In genomic region chr20:3749689-3750639, GRCh38 we compare ENCODE assay signal across 8 cellular contexts. TPM values are rescaled to one million over a fixed set of nuclear protein-coding genes. Genes with fewer than 3 reads are reported as not detected.
DNase-seq lines count a peak whose midpoint lies in the region; ATAC-seq, FAIRE-seq and TF ChIP-seq lines count a peak whose summit lies in the region.

No MANE protein-coding gene starts in this region.

- peaks cover 1% of the 10 kb centered on the region for H3K4me1 Mint-ChIP-seq in progenitor cell of endocrine pancreas (ENCODE audit: low read depth)

- H3K27me3 Mint-ChIP-seq in progenitor cell of endocrine pancreas, result peaks cover 61% of the 10 kb centered on the region

- H3K4me3 Mint-ChIP-seq in progenitor cell of endocrine pancreas (ENCODE audit: low read depth), result peak overlapping the region; percentile 46

- H3K9me3 Mint-ChIP-seq in progenitor cell of endocrine pancreas (ENCODE audit: low read depth), result no peaks in the 10 kb centered on the region

- peak; percentile 94 for TF ChIP-seq CTCF in progenitor cell of endocrine pancreas (IDR thresholded peaks at IDR 0.05; ENCODE audit: unreplicated experiment)

- no peak overlapping the region for H3K27ac ChIP-seq in HUES6 (ENCODE audit: low read depth, low read length)

- H3K36me3 ChIP-seq in HUES6 (ENCODE audit: control insufficient read depth, insufficient read depth, low read length), result peaks cover 2% of the 10 kb centered on the region; the same call in 1 of the 2 replicates

- ATAC-seq in GM21360 (IDR thresholded peaks at IDR 0.05; ENCODE audit: unreplicated experiment) (no peak), GM21367 (IDR thresholded peaks at IDR 0.05; ENCODE audit: unreplicated experiment) (no peak)

- peaks cover 22% of the 10 kb centered on the region for H3K4me1 ChIP-seq in HUES6 (ENCODE audit: control insufficient read depth, insufficient read depth, low read length)

- H3K9ac ChIP-seq in HUES6 (ENCODE audit: low read length), result no peak overlapping the region

- H3K27ac Mint-ChIP-seq in progenitor cell of endocrine pancreas, result no peak overlapping the region

- FAIRE-seq in frontal cortex (lab: Jason Lieb, UNC), result no peak

- H3K36me3 Mint-ChIP-seq in progenitor cell of endocrine pancreas (ENCODE audit: insufficient read depth), result no peaks in the 10 kb centered on the region

- peak overlapping the region; percentile 68 for H3K4me3 ChIP-seq in HUES6 (ENCODE audit: low read depth, low read length)

- DNase-seq in COLO668 (lab: John Stamatoyannopoulos, UW; ENCODE audit: unreplicated experiment), result peak; percentile 67
- DNase-seq in activated CD4-positive, alpha-beta T cell treated with anti-CD3 and anti-CD28 coated beads, Interleukin-2, amount 50 U/mL, for 1 hour, result peak; percentile 17
- peak; percentile 75 to 79 for DNase-seq in frontal cortex (ENCODE audit: low spot score in 2 of 2)
- peak; percentile 65 for DNase-seq in progenitor cell of endocrine pancreas (ENCODE audit: low spot score, unreplicated experiment)
- DNase-seq in NCI-H1417 treated with DMSO at 0.1 percent for 48 hours (lab: John Stamatoyannopoulos, UW), result no peak

- H3K9me3 ChIP-seq in HUES6 (ENCODE audit: control insufficient read depth, insufficient read depth, low read depth, low read length), result no peaks in the 10 kb centered on the region

- peaks cover 74% of the 10 kb centered on the region for H3K27me3 ChIP-seq in HUES6 (ENCODE audit: control insufficient read depth, insufficient read depth, low read length)

RNA-seq across cellular contexts. Expression of gene HSPA12B, which starts 17.5 kb away (rescaled TPM):
- total RNA-seq in frontal cortex (2.4 TPM), progenitor cell of endocrine pancreas (not detected in 2 replicates)

RNA-seq across cellular contexts. Expression of gene ADISSP, which starts 17.6 kb away (rescaled TPM):
- total RNA-seq in frontal cortex (17.5 TPM), progenitor cell of endocrine pancreas (18.9 and 20.2 TPM in 2 replicates)

RNA-seq across cellular contexts. Expression of gene SPEF1, which starts 31.3 kb away (rescaled TPM):
- 0.41 TPM for total RNA-seq in frontal cortex
- 1.7 and 1.9 TPM in 2 replicates for total RNA-seq in progenitor cell of endocrine pancreas

RNA-seq across cellular contexts. Expression of gene CENPB, which starts 36.6 kb away (rescaled TPM):
- total RNA-seq in frontal cortex (58.3 TPM), progenitor cell of endocrine pancreas (49.6 and 53.8 TPM in 2 replicates)

RNA-seq across cellular contexts. Expression of gene SIGLEC1, which starts 37.6 kb away (rescaled TPM):
- total RNA-seq in frontal cortex (under 0.01 TPM), progenitor cell of endocrine pancreas (not detected in 2 replicates)
